ENCODE assay signal across 8 cellular contexts in genomic region chr1:36322786-36323635, GRCh38. TPM values are rescaled to one million over a fixed set of nuclear protein-coding genes. Genes with fewer than 3 reads are reported as not detected.
A peak's percentile ranks its signal among the peaks of the same experiment; 100 is the strongest.
DNase-seq lines count a peak whose midpoint lies in the region; ATAC-seq and TF ChIP-seq lines count a peak whose summit lies in the region.

No MANE protein-coding gene starts in this region.

- peak overlapping the region; percentile 79 for H3K4me3 ChIP-seq in PC-3 (ENCODE audit: low read length)
- peak overlapping the region; percentile 83 for H3K4me3 ChIP-seq in smooth muscle cell

- no peaks in the 10 kb centered on the region for H3F3A ChIP-seq in PC-3 (ENCODE audit: low read length, unreplicated experiment)
- peaks cover 16% of the 10 kb centered on the region for H3F3A ChIP-seq in smooth muscle cell (ENCODE audit: low read depth)

- H3K4me1 ChIP-seq in PC-3 (ENCODE audit: insufficient read depth, low read length) (peaks cover 22% of the 10 kb centered on the region), smooth muscle cell (ENCODE audit: low read depth) (peaks cover 27% of the 10 kb centered on the region)

- H2AFZ ChIP-seq in PC-3 (ENCODE audit: low read length) (peak overlapping the region; percentile 67), smooth muscle cell (ENCODE audit: low read depth) (no peak overlapping the region)

- H3K27ac ChIP-seq in PC-3 (ENCODE audit: low read length) (no peak overlapping the region), smooth muscle cell (ENCODE audit: low read depth) (peak overlapping the region; percentile 83)

- no peak for TF ChIP-seq CTCF in PC-3 (conservative IDR thresholded peaks at IDR 0.05; ENCODE audit: low read depth, low read length)
- no peak for TF ChIP-seq CTCF in smooth muscle cell (IDR thresholded peaks at IDR 0.05; ENCODE audit: borderline replicate concordance, insufficient read depth, poor library complexity, severe bottlenecking)

- WGBS in smooth muscle cell (ENCODE audit: low lambda C conversion rate) = 1% methylated on average over 39 of the region's 83 CpGs

- intact Hi-C loops in PC-3 (cut with micrococcal nuclease) = no loop called here

- no peaks in the 10 kb centered on the region for H3K27me3 ChIP-seq in PC-3 (ENCODE audit: low read length)
- H3K27me3 ChIP-seq in smooth muscle cell (ENCODE audit: low read depth) = no peaks in the 10 kb centered on the region

- H3K9ac ChIP-seq in PC-3 (ENCODE audit: low read length) (peak overlapping the region; percentile 46; the same call in 1 of the 2 replicates), smooth muscle cell (ENCODE audit: low read depth) (peak overlapping the region; percentile 86)

- no peaks in the 10 kb centered on the region for H4K20me1 ChIP-seq in PC-3 (ENCODE audit: low read length)
- peaks cover 16% of the 10 kb centered on the region for H4K20me1 ChIP-seq in smooth muscle cell (ENCODE audit: low read depth)

- DNase-seq in activated CD8-positive, alpha-beta memory T cell treated with anti-CD3 and anti-CD28 coated beads for 24 hours = peak; percentile 76
- DNase-seq in activated CD8-positive, alpha-beta memory T cell treated with anti-CD3 and anti-CD28 coated beads, Interleukin-2, amount 50 U/mL, for 4 hours = no peak
- DNase-seq in PC-3 = no peak
- DNase-seq in astrocyte of the hippocampus (ENCODE audit: low read depth, low spot score) = peak; percentile 77
- DNase-seq in iPS-NIHi11 (ENCODE audit: low spot score) = peak; percentile 49
- DNase-seq in smooth muscle cell (lab: John Stamatoyannopoulos, UW; ENCODE audit: unreplicated experiment) = peak; percentile 74
- no peak for DNase-seq in SIG-M5 (lab: John Stamatoyannopoulos, UW)
- no peak for DNase-seq in NCI-H345 (lab: John Stamatoyannopoulos, UW)

- H3K9me3 ChIP-seq in PC-3 (ENCODE audit: low read length) (no peaks in the 10 kb centered on the region), smooth muscle cell (replicated peaks; ENCODE audit: low read depth) (no peaks in the 10 kb centered on the region)

- H3K9me2 ChIP-seq in PC-3 (replicated peaks; ENCODE audit: low read length) = no peaks in the 10 kb centered on the region

- H3K36me3 ChIP-seq in PC-3 (ENCODE audit: low read depth, low read length) = no peaks in the 10 kb centered on the region
- H3K36me3 ChIP-seq in smooth muscle cell (ENCODE audit: low read depth) = no peaks in the 10 kb centered on the region

- POLR2A ChIA-PET in PC-3 (lab: Charles Lee; ENCODE audit: unreplicated experiment) = no interaction called here

- H3K79me2 ChIP-seq in PC-3 (ENCODE audit: low read length) = no peaks in the 10 kb centered on the region
- peaks cover 3% of the 10 kb centered on the region for H3K79me2 ChIP-seq in smooth muscle cell (ENCODE audit: low read depth)

- CTCF ChIA-PET in PC-3 (lab: Charles Lee) = no interaction called here

- H3K4me2 ChIP-seq in PC-3 (ENCODE audit: low read length) = peak overlapping the region; percentile 95
- peak overlapping the region; percentile 97 for H3K4me2 ChIP-seq in smooth muscle cell

- peak; percentile 71 for ATAC-seq in PC-3

- no TSS peak for BruUV-seq in PC-3 (replicated peaks; lab: Mats Ljungman, UMichigan)

RNA-seq across cellular contexts. Expression of gene EVA1B, which starts 0.4 kb away (rescaled TPM):
- 89.1 and 104 TPM in 2 replicates for total RNA-seq in PC-3 (2014; rRNA removed)
- total RNA-seq in smooth muscle cell = 49.8 and 88.7 TPM in 2 replicates
- polyA plus RNA-seq in smooth muscle cell = 164 and 182 TPM in 2 replicates

RNA-seq across cellular contexts. Expression of gene SH3D21, which starts 16.8 kb away (rescaled TPM):
- total RNA-seq in PC-3 (2014; rRNA removed) (11.3 and 16.4 TPM in 2 replicates), smooth muscle cell (12.0 and 16.4 TPM in 2 replicates)
- 6.9 and 8.2 TPM in 2 replicates for polyA plus RNA-seq in smooth muscle cell

Comparison
In these comparisons a context has a peak if more than half of its experiments do, and no peak if none do; other contexts are left out.
1. DNase-seq: peak in activated CD8-positive, alpha-beta memory T cell treated with anti-CD3 and anti-CD28 coated beads for 24 hours (single experiment), astrocyte of the hippocampus (single experiment), iPS-NIHi11 (single experiment) and smooth muscle cell (single experiment); none in activated CD8-positive, alpha-beta memory T cell treated with anti-CD3 and anti-CD28 coated beads, Interleukin-2, amount 50 U/mL, for 4 hours (single experiment), PC-3 (single experiment), SIG-M5 (single experiment) and NCI-H345 (single experiment).